Comparison of ENCODE assay signal across 8 cellular contexts in the genomic region with DNA sequence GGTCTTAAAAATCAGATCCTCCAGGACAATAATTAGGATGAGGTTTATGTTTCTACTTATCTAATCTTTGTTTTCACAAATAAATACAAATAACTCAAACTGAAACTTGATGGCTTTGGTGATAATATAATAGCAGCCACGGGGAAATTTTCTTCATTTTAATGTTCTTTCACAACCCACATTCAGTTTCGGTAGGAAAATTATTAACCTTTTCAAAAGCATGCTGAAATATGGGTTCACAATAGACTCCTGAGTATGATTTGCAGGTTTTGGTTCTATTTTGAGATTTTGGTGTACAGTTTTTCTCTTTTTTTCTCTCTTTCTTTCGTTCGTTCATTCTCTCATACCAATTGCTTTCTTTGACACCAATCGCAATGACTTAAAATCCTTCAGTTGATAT.
DNase-seq lines count a peak whose midpoint lies in the region; ATAC-seq lines count a peak whose summit lies in the region.
"Not testable (repeated sequence)": the region's sequence is repeated elsewhere in the genome, so short reads cannot be mapped to it uniquely, and the experiment has no call there.

No MANE protein-coding gene starts in this region.

- H3K36me3 Mint-ChIP-seq in stimulated activated naive B cell treated with anti-CD40 and anti-IgM and Interleukin-4, amounts not matched to agents 10 μg/mL and 1 μg/mL and 100 μg/mL, for 72 hours = not testable (repeated sequence)

- H3K27me3 Mint-ChIP-seq in stimulated activated naive B cell treated with anti-CD40 and anti-IgM and Interleukin-4, amounts not matched to agents 10 μg/mL and 1 μg/mL and 100 μg/mL, for 72 hours = not testable (repeated sequence)

- H3K4me3 Mint-ChIP-seq in stimulated activated naive B cell treated with anti-CD40 and anti-IgM and Interleukin-4, amounts not matched to agents 10 μg/mL and 1 μg/mL and 100 μg/mL, for 72 hours = not testable (repeated sequence)

- peaks cover 15 to 29% of the 10 kb centered on the region in 2 donors for H3K4me1 Mint-ChIP-seq in stimulated activated naive B cell treated with anti-CD40 and anti-IgM and Interleukin-4, amounts not matched to agents 10 μg/mL and 1 μg/mL and 100 μg/mL, for 72 hours

- H3K9me3 Mint-ChIP-seq in stimulated activated naive B cell treated with anti-CD40 and anti-IgM and Interleukin-4, amounts not matched to agents 10 μg/mL and 1 μg/mL and 100 μg/mL, for 72 hours = not testable (repeated sequence)

- DNase-seq in stimulated activated naive B cell treated with anti-CD40 and anti-IgM and Interleukin-4, amounts not matched to agents 10 μg/mL and 1 μg/mL and 100 μg/mL, for 72 hours = not testable (repeated sequence)

- not testable (repeated sequence) for H3K27ac Mint-ChIP-seq in stimulated activated naive B cell treated with anti-CD40 and anti-IgM and Interleukin-4, amounts not matched to agents 10 μg/mL and 1 μg/mL and 100 μg/mL, for 72 hours

- peak; percentile 52 for ATAC-seq in GM18508 (IDR thresholded peaks at IDR 0.05; ENCODE audit: insufficient read depth, unreplicated experiment)
- ATAC-seq in GM19035 (IDR thresholded peaks at IDR 0.05; ENCODE audit: unreplicated experiment) = peak; percentile 56
- ATAC-seq in GM21367 (IDR thresholded peaks at IDR 0.05; ENCODE audit: unreplicated experiment) = peak; percentile 39
- ATAC-seq in HG02588 (IDR thresholded peaks at IDR 0.05; ENCODE audit: unreplicated experiment) = peak; percentile 65
- ATAC-seq in HG02943 (IDR thresholded peaks at IDR 0.05; ENCODE audit: low read depth, unreplicated experiment) = peak; percentile 73
- ATAC-seq in HG03159 (IDR thresholded peaks at IDR 0.05; ENCODE audit: unreplicated experiment) = peak; percentile 68
- peak; percentile 60 for ATAC-seq in HG03565 (IDR thresholded peaks at IDR 0.05; ENCODE audit: unreplicated experiment)
- ATAC-seq in stimulated activated naive B cell treated with anti-CD40 and anti-IgM and Interleukin-4, amounts not matched to agents 10 μg/mL and 1 μg/mL and 100 μg/mL, for 72 hours (replicated peaks) = peak; percentile 5 to 13

Comparison
In these comparisons a context has a peak if more than half of its experiments do, and no peak if none do; other contexts are left out.
1. ATAC-seq: peak in every context shown above with its lines; median percentile 73 in HG02943; 68 in HG03159; 65 in HG02588; 60 in HG03565; 56 in GM19035; 52 in GM18508; 39 in GM21367; 9 in stimulated activated naive B cell treated with anti-CD40 and anti-IgM and Interleukin-4, amounts not matched to agents 10 μg/mL and 1 μg/mL and 100 μg/mL, for 72 hours.